ENCODE assay signal across 18 cellular contexts in the genomic region with DNA sequence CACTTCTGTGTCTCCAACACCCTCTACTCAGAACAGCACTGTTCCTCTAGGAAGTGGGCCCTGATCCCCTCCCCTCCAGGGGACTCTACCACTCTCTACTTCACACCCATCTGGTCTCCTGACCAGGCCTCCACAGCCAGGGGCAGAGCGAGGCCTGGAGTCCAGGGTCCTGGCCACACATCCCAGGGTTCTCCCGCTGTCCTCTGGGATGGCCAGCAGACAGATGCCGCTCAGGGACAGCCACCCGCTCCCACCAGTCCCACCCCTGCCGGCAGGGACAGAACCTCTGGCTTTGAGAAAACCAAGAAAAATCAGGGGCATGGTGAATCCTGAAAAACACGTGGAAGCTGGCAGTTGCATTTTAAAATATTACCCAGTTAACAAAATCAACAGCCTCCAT.
"Had no signal": no experiment of that assay in that cellular context is flagged by ENCODE, and none has a peak within 500 bp of the region (broad histone marks: within the 10 kb centered on the region; RNA-seq: fewer than 3 reads in every experiment).

No MANE protein-coding gene starts in this region.

- H3K27ac ChIP-seq: body of pancreas, cardiac muscle cell, thyroid gland had no signal

- H3K4me1 ChIP-seq: body of pancreas, thyroid gland had no signal

- DNase-seq: activated CD4-positive, alpha-beta T cell treated with anti-CD3 and anti-CD28 coated beads, Interleukin-2, amount 10 ng/mL, durations not matched to agents 7 days and 5 days; activated CD4-positive, CD25-positive, alpha-beta regulatory T cell treated with anti-CD3 and anti-CD28 coated beads, Interleukin-2, amount 50 U/mL, for 72 hours; activated CD8-positive, alpha-beta T cell treated with anti-CD3 and anti-CD28 coated beads for 36 hours; activated gamma-delta T cell treated with Interleukin-2 at 50 U/mL for 16 hours; activated T-cell treated with anti-CD3 and anti-CD28 coated beads, Interleukin-2, amount 50 U/mL, for 1 hour; anterior cingulate cortex; dermis blood vessel endothelial cell; effector CD8-positive, alpha-beta T cell; erythroblast; foreskin fibroblast; nephron progenitor cell; nucleus accumbens; stimulated activated CD4-positive, alpha-beta T cell treated with anti-CD3 and anti-CD28 coated beads, Interleukin-12 subunit alpha, Interleukin-12 subunit beta, amount 100 ng/mL, for 4 hours; stimulated activated CD4-positive, alpha-beta T cell treated with anti-CD3 and anti-CD28 coated beads, Interleukin-4, amount 100 ng/mL, for 4 hours; substantia nigra; thyroid gland had no signal

- H3K9me3 ChIP-seq: body of pancreas, thyroid gland had no signal

- H3K4me3 ChIP-seq: body of pancreas, cardiac muscle cell, thyroid gland had no signal

- H3K36me3 ChIP-seq: cardiac muscle cell, thyroid gland had no signal

- ATAC-seq: activated CD8-positive, alpha-beta T cell treated with anti-CD3 and anti-CD28 coated beads for 36 hours; body of pancreas had no signal

- H3K27me3 ChIP-seq: body of pancreas, cardiac muscle cell, thyroid gland had no signal
